Comparison of ENCODE assay signal across 12 cellular contexts in genomic region chr1:248821101-248821500, GRCh38. TPM values are rescaled to one million over a fixed set of nuclear protein-coding genes. Genes with fewer than 3 reads are reported as not detected.
DNase-seq lines count a peak whose midpoint lies in the region; ATAC-seq and TF ChIP-seq lines count a peak whose summit lies in the region.
"Had no signal": no experiment of that assay in that cellular context is flagged by ENCODE, and none has a peak within 500 bp of the region (broad histone marks: within the 10 kb centered on the region; RNA-seq: fewer than 3 reads in every experiment).

No MANE protein-coding gene starts in this region.

- peaks cover 54% of the 10 kb centered on the region for H3K36me3 Mint-ChIP-seq in activated CD8-positive, alpha-beta T cell treated with anti-CD3 and anti-CD28 coated beads, Interleukin-2, amount 10 ng/mL, durations not matched to agents 7 days and 5 days (ENCODE audit: low read depth)
- peaks cover 24% of the 10 kb centered on the region for H3K36me3 Mint-ChIP-seq in activated CD8-positive, alpha-beta T cell treated with anti-CD3 and anti-CD28 coated beads for 36 hours (ENCODE audit: low read depth)
- H3K36me3 Mint-ChIP-seq in stimulated activated effector memory CD8-positive, alpha-beta T cell treated with anti-CD3 and anti-CD28 coated beads, Interleukin-12 subunit alpha, Interleukin-12 subunit beta, amount 100 ng/mL, for 72 hours = peaks cover 64% of the 10 kb centered on the region

- peaks cover 66% of the 10 kb centered on the region for H3K4me1 Mint-ChIP-seq in activated CD8-positive, alpha-beta T cell treated with anti-CD3 and anti-CD28 coated beads, Interleukin-2, amount 10 ng/mL, durations not matched to agents 7 days and 5 days (ENCODE audit: low read depth)
- peaks cover 74% of the 10 kb centered on the region for H3K4me1 Mint-ChIP-seq in activated CD8-positive, alpha-beta T cell treated with anti-CD3 and anti-CD28 coated beads for 36 hours (ENCODE audit: low read depth)
- H3K4me1 Mint-ChIP-seq in stimulated activated effector memory CD8-positive, alpha-beta T cell treated with anti-CD3 and anti-CD28 coated beads, Interleukin-12 subunit alpha, Interleukin-12 subunit beta, amount 100 ng/mL, for 72 hours = peaks cover 83% of the 10 kb centered on the region

- no peaks in the 10 kb centered on the region for H3K9me3 Mint-ChIP-seq in activated CD8-positive, alpha-beta T cell treated with anti-CD3 and anti-CD28 coated beads, Interleukin-2, amount 10 ng/mL, durations not matched to agents 7 days and 5 days (ENCODE audit: insufficient read depth)
- no peaks in the 10 kb centered on the region for H3K9me3 Mint-ChIP-seq in activated CD8-positive, alpha-beta T cell treated with anti-CD3 and anti-CD28 coated beads for 36 hours
- no peaks in the 10 kb centered on the region for H3K9me3 Mint-ChIP-seq in stimulated activated effector memory CD8-positive, alpha-beta T cell treated with anti-CD3 and anti-CD28 coated beads, Interleukin-12 subunit alpha, Interleukin-12 subunit beta, amount 100 ng/mL, for 72 hours
- H3K9me3 Mint-ChIP-seq: activated naive CD4-positive, alpha-beta T cell treated with anti-CD3 and anti-CD28 coated beads, Interleukin-2, amount 10 ng/mL, durations not matched to agents 7 days and 5 days had no signal

- POLR2A ChIA-PET in activated CD8-positive, alpha-beta T cell treated with anti-CD3 and anti-CD28 coated beads, Interleukin-2, amount 10 ng/mL, durations not matched to agents 7 days and 5 days (lab: Charles Lee) = interaction anchor here (1.2 kb wide), 1 partner anchor 17 kb away, joined by 3 read pairs; no protein-coding TSS in a partner anchor
- POLR2A ChIA-PET in activated CD8-positive, alpha-beta T cell treated with anti-CD3 and anti-CD28 coated beads for 36 hours (lab: Charles Lee) = no interaction called here

- peak overlapping the region; percentile 43 for H3K27ac Mint-ChIP-seq in activated CD8-positive, alpha-beta T cell treated with anti-CD3 and anti-CD28 coated beads, Interleukin-2, amount 10 ng/mL, durations not matched to agents 7 days and 5 days
- H3K27ac Mint-ChIP-seq in activated CD8-positive, alpha-beta T cell treated with anti-CD3 and anti-CD28 coated beads for 36 hours = no peak overlapping the region
- H3K27ac Mint-ChIP-seq in stimulated activated effector memory CD8-positive, alpha-beta T cell treated with anti-CD3 and anti-CD28 coated beads, Interleukin-12 subunit alpha, Interleukin-12 subunit beta, amount 100 ng/mL, for 72 hours = peak overlapping the region; percentile 72
- H3K27ac Mint-ChIP-seq: activated naive CD4-positive, alpha-beta T cell treated with anti-CD3 and anti-CD28 coated beads, Interleukin-2, amount 10 ng/mL, durations not matched to agents 7 days and 5 days had no signal

- no peak for DNase-seq in activated CD8-positive, alpha-beta T cell treated with anti-CD3 and anti-CD28 coated beads, Interleukin-2, amount 10 ng/mL, durations not matched to agents 7 days and 5 days
- DNase-seq in activated CD8-positive, alpha-beta T cell treated with anti-CD3 and anti-CD28 coated beads for 36 hours = no peak
- DNase-seq in SW 1271 (lab: John Stamatoyannopoulos, UW) = peak; percentile 94 to 96
- peak; percentile 76 for DNase-seq in fibroblast of the aortic adventitia (ENCODE audit: low read depth)
- no peak for DNase-seq in stimulated activated effector memory CD8-positive, alpha-beta T cell treated with anti-CD3 and anti-CD28 coated beads, Interleukin-12 subunit alpha, Interleukin-12 subunit beta, amount 100 ng/mL, for 72 hours (ENCODE audit: low spot score in 2 of 2)
- DNase-seq in NCI-H446 treated with DMSO at 0.1 percent for 48 hours (lab: John Stamatoyannopoulos, UW) = no peak
- DNase-seq: activated naive CD4-positive, alpha-beta T cell treated with anti-CD3 and anti-CD28 coated beads, Interleukin-2, amount 10 ng/mL, durations not matched to agents 7 days and 5 days; gastrocnemius medialis; NCI-H345; stimulated activated CD4-positive, alpha-beta T cell treated with anti-CD3 and anti-CD28 coated beads, Interleukin-2, amount 100 ng/mL, for 48 hours had no signal

- ATAC-seq in activated CD8-positive, alpha-beta T cell treated with anti-CD3 and anti-CD28 coated beads, Interleukin-2, amount 10 ng/mL, durations not matched to agents 7 days and 5 days = no peak
- ATAC-seq in activated CD8-positive, alpha-beta T cell treated with anti-CD3 and anti-CD28 coated beads for 36 hours = no peak
- ATAC-seq in stimulated activated effector memory CD8-positive, alpha-beta T cell treated with anti-CD3 and anti-CD28 coated beads, Interleukin-12 subunit alpha, Interleukin-12 subunit beta, amount 100 ng/mL, for 72 hours = no peak
- ATAC-seq in HG02678 (IDR thresholded peaks at IDR 0.05; ENCODE audit: unreplicated experiment) (no peak), GM21529 (IDR thresholded peaks at IDR 0.05; ENCODE audit: unreplicated experiment) (no peak)
- ATAC-seq: gastrocnemius medialis had no signal

- peak overlapping the region; percentile 5 for H3K4me3 ChIP-seq in fibroblast of the aortic adventitia (ENCODE audit: low read depth, low read length)
- H3K4me3 ChIP-seq: gastrocnemius medialis had no signal

- TF ChIP-seq CTCF in activated CD8-positive, alpha-beta T cell treated with anti-CD3 and anti-CD28 coated beads for 36 hours (IDR thresholded peaks at IDR 0.05) = no peak
- TF ChIP-seq CTCF in fibroblast of the aortic adventitia (IDR thresholded peaks at IDR 0.05; ENCODE audit: insufficient read depth, low read length) = no peak

- CTCF ChIA-PET in activated CD8-positive, alpha-beta T cell treated with anti-CD3 and anti-CD28 coated beads, Interleukin-2, amount 10 ng/mL, durations not matched to agents 7 days and 5 days (lab: Charles Lee) = interaction anchor here (1.3 to 1.6 kb wide), 2 partner anchors 21 to 37 kb away, joined by 3 to 5 read pairs; partner anchors contain the start of gene ZNF692
- CTCF ChIA-PET in activated CD8-positive, alpha-beta T cell treated with anti-CD3 and anti-CD28 coated beads for 36 hours (lab: Charles Lee) = no interaction called here

- intact Hi-C loops in activated CD8-positive, alpha-beta T cell treated with anti-CD3 and anti-CD28 coated beads for 36 hours (cut with micrococcal nuclease) = no loop called here

- no peak overlapping the region for H3K4me3 Mint-ChIP-seq in activated CD8-positive, alpha-beta T cell treated with anti-CD3 and anti-CD28 coated beads, Interleukin-2, amount 10 ng/mL, durations not matched to agents 7 days and 5 days
- H3K4me3 Mint-ChIP-seq in activated CD8-positive, alpha-beta T cell treated with anti-CD3 and anti-CD28 coated beads for 36 hours = no peak overlapping the region
- no peak overlapping the region for H3K4me3 Mint-ChIP-seq in stimulated activated effector memory CD8-positive, alpha-beta T cell treated with anti-CD3 and anti-CD28 coated beads, Interleukin-12 subunit alpha, Interleukin-12 subunit beta, amount 100 ng/mL, for 72 hours
- H3K4me3 Mint-ChIP-seq: activated naive CD4-positive, alpha-beta T cell treated with anti-CD3 and anti-CD28 coated beads, Interleukin-2, amount 10 ng/mL, durations not matched to agents 7 days and 5 days had no signal

- H3K27me3 Mint-ChIP-seq in activated CD8-positive, alpha-beta T cell treated with anti-CD3 and anti-CD28 coated beads, Interleukin-2, amount 10 ng/mL, durations not matched to agents 7 days and 5 days (ENCODE audit: low read depth) = no peaks in the 10 kb centered on the region
- no peaks in the 10 kb centered on the region for H3K27me3 Mint-ChIP-seq in activated CD8-positive, alpha-beta T cell treated with anti-CD3 and anti-CD28 coated beads for 36 hours
- H3K27me3 Mint-ChIP-seq: activated naive CD4-positive, alpha-beta T cell treated with anti-CD3 and anti-CD28 coated beads, Interleukin-2, amount 10 ng/mL, durations not matched to agents 7 days and 5 days had no signal

RNA-seq across cellular contexts. Expression of gene SH3BP5L, which starts 4.6 kb away (rescaled TPM):
- total RNA-seq in activated CD8-positive, alpha-beta T cell treated with anti-CD3 and anti-CD28 coated beads, Interleukin-2, amount 10 ng/mL, durations not matched to agents 7 days and 5 days = 10 to 100 TPM; 28.9 to 31.4 TPM
- 10 to 100 TPM; 16.2 to 18.3 TPM for total RNA-seq in activated CD8-positive, alpha-beta T cell treated with anti-CD3 and anti-CD28 coated beads for 36 hours
- total RNA-seq in fibroblast of the aortic adventitia (ENCODE audit: low replicate concordance) = 20.2 and 21.8 TPM in 2 replicates

RNA-seq across cellular contexts. Expression of gene ZNF672, which starts 16.9 kb away (rescaled TPM):
- total RNA-seq in activated CD8-positive, alpha-beta T cell treated with anti-CD3 and anti-CD28 coated beads, Interleukin-2, amount 10 ng/mL, durations not matched to agents 7 days and 5 days = 10 to 100 TPM; 48.4 to 54.5 TPM
- 10 to 100 TPM; 43.8 to 45.1 TPM for total RNA-seq in activated CD8-positive, alpha-beta T cell treated with anti-CD3 and anti-CD28 coated beads for 36 hours
- 12.9 and 14.0 TPM in 2 replicates for total RNA-seq in fibroblast of the aortic adventitia (ENCODE audit: low replicate concordance)

RNA-seq across cellular contexts. Expression of gene ZNF692, which starts 37.8 kb away (rescaled TPM):
- 10 to 100 TPM; 52.7 to 66.8 TPM for total RNA-seq in activated CD8-positive, alpha-beta T cell treated with anti-CD3 and anti-CD28 coated beads, Interleukin-2, amount 10 ng/mL, durations not matched to agents 7 days and 5 days
- 10 to 100 TPM; 80.8 to 85.6 TPM for total RNA-seq in activated CD8-positive, alpha-beta T cell treated with anti-CD3 and anti-CD28 coated beads for 36 hours
- 8.9 and 9.6 TPM in 2 replicates for total RNA-seq in fibroblast of the aortic adventitia (ENCODE audit: low replicate concordance)

Comparison
In these comparisons a context has a peak if more than half of its experiments do, and no peak if none do; other contexts are left out.
1. DNase-seq: peak in SW 1271 (2 of 2) and fibroblast of the aortic adventitia (single experiment); none in activated CD8-positive, alpha-beta T cell treated with anti-CD3 and anti-CD28 coated beads, Interleukin-2, amount 10 ng/mL, durations not matched to agents 7 days and 5 days (single experiment), activated CD8-positive, alpha-beta T cell treated with anti-CD3 and anti-CD28 coated beads for 36 hours (single experiment), stimulated activated effector memory CD8-positive, alpha-beta T cell treated with anti-CD3 and anti-CD28 coated beads, Interleukin-12 subunit alpha, Interleukin-12 subunit beta, amount 100 ng/mL, for 72 hours (0 of 2) and NCI-H446 treated with DMSO at 0.1 percent for 48 hours (single experiment).